In the genomic region with DNA sequence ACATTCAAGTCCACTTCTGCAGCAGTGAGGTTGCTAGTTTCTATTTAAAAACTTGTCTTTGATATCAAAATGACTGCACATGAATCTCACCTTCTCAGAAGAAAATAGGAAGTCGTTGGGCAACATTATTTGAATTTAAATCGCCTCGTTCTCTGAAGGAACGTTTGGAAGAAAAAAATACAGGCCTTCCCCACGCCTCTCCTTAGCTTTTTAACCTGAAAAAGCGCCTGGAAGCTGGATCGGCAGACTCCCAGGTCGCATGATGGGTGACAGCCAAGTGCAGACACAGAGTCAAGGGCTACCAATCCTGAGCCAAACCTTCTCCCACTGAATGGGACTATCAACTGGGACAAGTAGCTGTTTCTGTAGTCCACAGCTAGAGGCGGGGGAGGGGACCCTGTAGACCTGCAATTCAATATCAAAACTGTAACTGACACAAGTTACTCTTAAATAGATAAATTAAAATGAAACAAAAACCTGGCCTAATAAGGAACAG, we compare ENCODE assay signal across 8 cellular contexts. TPM values are rescaled to one million over a fixed set of nuclear protein-coding genes. Genes with fewer than 3 reads are reported as not detected.
A peak's percentile ranks its signal among the peaks of the same experiment; 100 is the strongest.
DNase-seq lines count a peak whose midpoint lies in the region; ATAC-seq and TF ChIP-seq lines count a peak whose summit lies in the region.

No MANE protein-coding gene starts in this region.

- TF ChIP-seq CTCF in body of pancreas (IDR thresholded peaks at IDR 0.05) (no peak), GM20000 (IDR thresholded peaks at IDR 0.05; ENCODE audit: extremely low read depth, missing control alignments) (no peak)

- H3K9me3 ChIP-seq in body of pancreas (no peaks in the 10 kb centered on the region), mucosa of stomach (ENCODE audit: control insufficient read depth, low read length) (no peaks in the 10 kb centered on the region)

- in situ Hi-C loops in KBM-7 (cut with MboI; ENCODE audit: low pct_unique_long_range_greater_than_20kb, low sequenced_read_pairs) = loop anchor here (25.0 kb wide), 1 partner anchor 205 kb away; no protein-coding TSS in a partner anchor

- H3K36me3 ChIP-seq in body of pancreas (replicated peaks in 1 of 2; ENCODE audit: insufficient read depth in 1 of 2, low read depth in 2 of 2) = no peaks in the 10 kb centered on the region
- no peaks in the 10 kb centered on the region for H3K36me3 ChIP-seq in mucosa of stomach (ENCODE audit: control insufficient read depth, insufficient read depth, low read length)

- peak overlapping the region in 3 of 4 donors; percentile 68 to 75 (median 70) for H3K27ac ChIP-seq in body of pancreas

- H3K4me3 ChIP-seq in body of pancreas = no peak overlapping the region
- peak overlapping the region; percentile 47 for H3K4me3 ChIP-seq in mucosa of stomach (ENCODE audit: low read length)

- peak overlapping the region; percentile 41 for H3K9ac ChIP-seq in mucosa of stomach (ENCODE audit: low read length)

- no peak for TF ChIP-seq POLR2A in body of pancreas (IDR thresholded peaks at IDR 0.05)

- DNase-seq in Ammon's horn (ENCODE audit: low spot score) = peak; percentile 40
- DNase-seq in KBM-7 = peak; percentile 29
- DNase-seq in body of pancreas = peak in 1 of 4 donors; percentile 40
- DNase-seq in GM20000 (ENCODE audit: low spot score) = no peak
- DNase-seq in SIG-M5 (lab: John Stamatoyannopoulos, UW) = no peak
- DNase-seq in GOT3 (lab: John Stamatoyannopoulos, UW) = no peak

- intact Hi-C loops in body of pancreas (cut with DNase I) = loop anchor here (10.0 kb wide), 1 partner anchor 53 kb away; a partner anchor contains a TSS

- ATAC-seq in body of pancreas = no peak
- no peak for ATAC-seq in GM18870 (IDR thresholded peaks at IDR 0.05; ENCODE audit: unreplicated experiment)

- H3K4me1 ChIP-seq in body of pancreas (peaks cover 62% of the 10 kb centered on the region), mucosa of stomach (ENCODE audit: control insufficient read depth, insufficient read depth, low read length) (peaks cover 75% of the 10 kb centered on the region)

- WGBS in body of pancreas, 2 donors = 63 to 65% methylated on average over 9 of the region's 9 CpGs

- H3K27me3 ChIP-seq in body of pancreas = no peaks in the 10 kb centered on the region
- H3K27me3 ChIP-seq in mucosa of stomach (ENCODE audit: control insufficient read depth, insufficient read depth, low read length) = no peaks in the 10 kb centered on the region

RNA-seq across cellular contexts. Expression of a gene that starts 2.2 kb away (rescaled TPM):
- 10 to 100 TPM; 17.1 to 21.1 TPM for total RNA-seq in body of pancreas

RNA-seq across cellular contexts. Expression of a gene that starts 49.7 kb away (rescaled TPM):
- total RNA-seq in body of pancreas = 10 to 100 TPM in 1 of 2 donors, 1 to 10 TPM in 1; 2.6 to 14.3 TPM

RNA-seq across cellular contexts. Expression of a gene that starts 59.6 kb away (rescaled TPM):
- 1 to 10 TPM; 4.3 to 7.3 TPM for total RNA-seq in body of pancreas

Comparison
In these comparisons a context has a peak if more than half of its experiments do, and no peak if none do; other contexts are left out.
1. DNase-seq: peak in Ammon's horn (single experiment) and KBM-7 (single experiment); none in GM20000 (single experiment), SIG-M5 (single experiment) and GOT3 (single experiment).